Comparison of ENCODE assay signal across 9 cellular contexts in genomic region chr16:70529051-70529777, GRCh38. TPM values are rescaled to one million over a fixed set of nuclear protein-coding genes. Genes with fewer than 3 reads are reported as not detected.
DNase-seq lines count a peak whose midpoint lies in the region; ATAC-seq and TF ChIP-seq lines count a peak whose summit lies in the region.
"Had no signal": no experiment of that assay in that cellular context is flagged by ENCODE, and none has a peak within 500 bp of the region (broad histone marks: within the 10 kb centered on the region; RNA-seq: fewer than 3 reads in every experiment).

No MANE protein-coding gene starts in this region.

- POLR2A ChIA-PET in WTC11 (lab: Charles Lee) = no interaction called here

- H3K4me1 ChIP-seq in HUES64 (ENCODE audit: insufficient read depth, low read length) = peaks cover 14% of the 10 kb centered on the region

- H3K27me3 Mint-ChIP-seq in WTC11 (ENCODE audit: low read depth) = no peaks in the 10 kb centered on the region
- no peaks in the 10 kb centered on the region for H3K27me3 Mint-ChIP-seq in stimulated activated naive CD8-positive, alpha-beta T cell treated with anti-CD3 and anti-CD28 coated beads, Interleukin-15, amount 100 ng/mL, for 72 hours
- H3K27me3 Mint-ChIP-seq: activated B cell treated with CpG ODN at 0.5 μM for 24 hours had no signal

- in situ Hi-C loops in Caki2 (cut with HindIII; ENCODE audit: low pct_unique_long_range_greater_than_20kb, low sequenced_read_pairs) = no loop called here

- H3K4me3 ChIP-seq in HUES64 (ENCODE audit: low read length) (no peak overlapping the region), WERI-Rb-1 (ENCODE audit: low read depth, low read length) (no peak overlapping the region)

- CTCF ChIA-PET in WTC11 (lab: Charles Lee) = interaction anchor here (0.6 to 0.7 kb wide), 2 partner anchors 50 to 703 kb away, joined by 3 to 4 read pairs; no protein-coding TSS in a partner anchor

- ATAC-seq in WTC11 = no peak
- no peak for ATAC-seq in stimulated activated naive CD8-positive, alpha-beta T cell treated with anti-CD3 and anti-CD28 coated beads, Interleukin-15, amount 100 ng/mL, for 72 hours

- 94% methylated on average over 8 of the region's 8 CpGs for WGBS in HUES64

- H3K9ac ChIP-seq in HUES64 (ENCODE audit: low read depth, low read length) = 0 out of 2 replicates have a peak overlapping the region, but pooled peaks have one; percentile 5

- H3K9me3 ChIP-seq in HUES64 (ENCODE audit: insufficient read depth, low read depth, low read length) (no peaks in the 10 kb centered on the region), WERI-Rb-1 (ENCODE audit: severe bottlenecking) (no peaks in the 10 kb centered on the region)

- peaks cover 31% of the 10 kb centered on the region for H3K4me1 Mint-ChIP-seq in WTC11
- peaks cover 54% of the 10 kb centered on the region for H3K4me1 Mint-ChIP-seq in stimulated activated naive CD8-positive, alpha-beta T cell treated with anti-CD3 and anti-CD28 coated beads, Interleukin-15, amount 100 ng/mL, for 72 hours

- H3K27ac ChIP-seq in HUES64 (ENCODE audit: low read depth, low read length) (no peak overlapping the region), WERI-Rb-1 (no peak overlapping the region)

- DNase-seq in Caki2 (ENCODE audit: low read depth) = peak; percentile 28
- DNase-seq in WTC11 (ENCODE audit: low spot score) = no peak
- DNase-seq in globus pallidus (ENCODE audit: low spot score) = peak; percentile 23
- no peak for DNase-seq in stimulated activated naive CD8-positive, alpha-beta T cell treated with anti-CD3 and anti-CD28 coated beads, Interleukin-15, amount 100 ng/mL, for 72 hours
- no peak for DNase-seq in WERI-Rb-1
- DNase-seq in NCI-H2029 (lab: John Stamatoyannopoulos, UW) = no peak
- DNase-seq in stimulated activated CD4-positive, alpha-beta T cell treated with anti-CD3 and anti-CD28 coated beads, Interleukin-12 subunit alpha, Interleukin-12 subunit beta, amount 100 ng/mL, for 4 hours = no peak
- DNase-seq: activated B cell treated with CpG ODN at 0.5 μM for 24 hours had no signal

- H3K9me3 Mint-ChIP-seq in WTC11 = no peaks in the 10 kb centered on the region
- no peaks in the 10 kb centered on the region for H3K9me3 Mint-ChIP-seq in stimulated activated naive CD8-positive, alpha-beta T cell treated with anti-CD3 and anti-CD28 coated beads, Interleukin-15, amount 100 ng/mL, for 72 hours
- H3K9me3 Mint-ChIP-seq: activated B cell treated with CpG ODN at 0.5 μM for 24 hours had no signal

- H3K36me3 Mint-ChIP-seq in WTC11 = peaks cover 82% of the 10 kb centered on the region

- peak overlapping the region; percentile 63 for H3K27ac Mint-ChIP-seq in WTC11
- H3K27ac Mint-ChIP-seq in stimulated activated naive CD8-positive, alpha-beta T cell treated with anti-CD3 and anti-CD28 coated beads, Interleukin-15, amount 100 ng/mL, for 72 hours = peak overlapping the region; percentile 74 to 89
- H3K27ac Mint-ChIP-seq: activated B cell treated with CpG ODN at 0.5 μM for 24 hours had no signal

- H3K4me3 Mint-ChIP-seq in WTC11 = no peak overlapping the region
- H3K4me3 Mint-ChIP-seq in stimulated activated naive CD8-positive, alpha-beta T cell treated with anti-CD3 and anti-CD28 coated beads, Interleukin-15, amount 100 ng/mL, for 72 hours = peak overlapping the region; percentile 78 to 81
- H3K4me3 Mint-ChIP-seq: activated B cell treated with CpG ODN at 0.5 μM for 24 hours had no signal

- no peaks in the 10 kb centered on the region for H3K27me3 ChIP-seq in HUES64 (ENCODE audit: insufficient read depth, low read length)
- no peaks in the 10 kb centered on the region for H3K27me3 ChIP-seq in WERI-Rb-1 (ENCODE audit: insufficient read depth, low read depth, severe bottlenecking)

- H3K36me3 ChIP-seq in HUES64 (ENCODE audit: insufficient read depth, low read length) (peaks cover 93% of the 10 kb centered on the region), WERI-Rb-1 (peaks cover 94% of the 10 kb centered on the region)

- no peak for TF ChIP-seq CTCF in WTC11 (IDR thresholded peaks at IDR 0.05)
- TF ChIP-seq CTCF in WERI-Rb-1 (IDR thresholded peaks at IDR 0.05; ENCODE audit: low read depth, low read length) = no peak

TF ChIP-seq in WTC11, 78 proteins besides CTCF, POLR2A, EP300 and RAD21:
- TF ChIP-seq NFATC4 (CRISPR knock-in tag; IDR thresholded peaks at IDR 0.05) (no peak), IRF2 (CRISPR knock-in tag; IDR thresholded peaks at IDR 0.05; ENCODE audit: borderline replicate concordance, low read depth) (no peak)

RNA-seq across cellular contexts. Expression of gene SF3B3, which starts 5.6 kb away (rescaled TPM):
- total RNA-seq in Caki2 (2014; rRNA removed; shearing (Covaris generic); ENCODE audit: low replicate concordance) = 33.8 and 40.4 TPM in 2 replicates
- 216 TPM for polyA plus RNA-seq in HUES64 (2013, experiment 1 of 2)
- 215 TPM for polyA plus RNA-seq in HUES64 (2013, experiment 2 of 2)
- 423 to 475 TPM (median 430 TPM) in 3 replicates for total RNA-seq in WTC11 (2021)

RNA-seq across cellular contexts. Expression of gene COG4, which starts 5.9 kb away (rescaled TPM):
- 98.8 and 107 TPM in 2 replicates for total RNA-seq in Caki2 (2014; rRNA removed; shearing (Covaris generic); ENCODE audit: low replicate concordance)
- polyA plus RNA-seq in HUES64 (2013, experiment 1 of 2) = 29.9 TPM
- polyA plus RNA-seq in HUES64 (2013, experiment 2 of 2) = 29.0 TPM
- 56.6 to 65.6 TPM (median 61.8 TPM) in 3 replicates for total RNA-seq in WTC11 (2021)

Comparison
In these comparisons a context has a peak if more than half of its experiments do, and no peak if none do; other contexts are left out.
1. DNase-seq: peak in Caki2 (single experiment) and globus pallidus (single experiment); none in WTC11 (single experiment), stimulated activated naive CD8-positive, alpha-beta T cell treated with anti-CD3 and anti-CD28 coated beads, Interleukin-15, amount 100 ng/mL, for 72 hours (0 of 2), WERI-Rb-1 (single experiment), NCI-H2029 (single experiment) and stimulated activated CD4-positive, alpha-beta T cell treated with anti-CD3 and anti-CD28 coated beads, Interleukin-12 subunit alpha, Interleukin-12 subunit beta, amount 100 ng/mL, for 4 hours (single experiment).
2. RNA of gene SF3B3, which starts 5.6 kb away (total RNA-seq): 423 to 475 TPM in WTC11; 33.8 to 40.4 TPM in Caki2; every median in the first group is over 10 times any median in the second.